Comparison of ENCODE assay signal across 10 cellular contexts in the genomic region with DNA sequence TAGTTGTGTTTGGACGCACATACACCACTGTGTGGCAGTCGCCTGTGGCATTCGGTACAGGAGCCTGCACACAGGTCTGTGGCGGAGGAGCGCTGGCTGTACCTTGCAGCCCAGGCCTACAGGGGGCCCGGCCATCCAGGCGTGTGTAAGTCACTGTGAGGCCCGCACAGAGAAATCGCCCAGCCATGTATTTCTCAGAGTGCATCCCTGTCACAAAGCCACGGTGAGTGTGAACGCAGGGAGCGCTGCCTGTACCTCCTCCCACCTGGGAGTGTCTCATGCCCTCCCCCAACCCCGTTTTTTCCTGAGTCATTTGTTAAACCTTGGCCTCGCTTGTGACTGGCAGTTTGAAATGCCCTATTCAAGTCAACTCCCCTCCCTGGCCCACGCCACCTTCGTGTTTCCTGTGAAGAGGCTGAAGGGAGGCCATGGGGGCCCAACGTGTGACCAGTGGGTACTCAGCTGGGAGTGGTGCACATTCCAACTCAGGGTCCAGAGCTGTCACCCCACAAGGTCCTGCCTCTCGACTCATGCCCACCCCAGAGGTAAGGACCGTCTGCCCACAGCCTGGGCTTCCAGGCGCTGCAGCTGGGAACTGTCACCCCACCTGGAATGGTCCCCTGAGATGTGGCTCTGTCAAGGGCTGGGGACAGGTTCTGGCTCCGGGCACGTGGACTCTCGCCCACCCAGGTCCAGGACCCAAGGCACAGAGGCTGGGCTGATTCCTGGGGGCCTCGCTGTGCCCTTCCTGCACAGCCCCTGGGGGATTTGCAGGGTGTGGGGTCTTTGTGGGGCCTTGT. TPM values are rescaled to one million over a fixed set of nuclear protein-coding genes. Genes with fewer than 3 reads are reported as not detected.
A peak's percentile ranks its signal among the peaks of the same experiment; 100 is the strongest.
DNase-seq lines count a peak whose midpoint lies in the region; ATAC-seq, FAIRE-seq and TF ChIP-seq lines count a peak whose summit lies in the region.
"Had no signal": no experiment of that assay in that cellular context is flagged by ENCODE, and none has a peak within 500 bp of the region (broad histone marks: within the 10 kb centered on the region; RNA-seq: fewer than 3 reads in every experiment).

No MANE protein-coding gene starts in this region.

- H3K27ac Mint-ChIP-seq in activated CD8-positive, alpha-beta memory T cell treated with anti-CD3 and anti-CD28 coated beads, Interleukin-2, amount 10 ng/mL, durations not matched to agents 7 days and 5 days = no peak overlapping the region
- no peak overlapping the region for H3K27ac Mint-ChIP-seq in astrocyte (ENCODE audit: unreplicated experiment)

- H3K27ac ChIP-seq in astrocyte (ENCODE audit: low read depth, low read length) (no peak overlapping the region), esophagus muscularis mucosa (replicated peaks in 1 of 4) (peak overlapping the region in 2 of 4 donors; percentile 23 to 41)

- no peaks in the 10 kb centered on the region for H3K79me2 ChIP-seq in astrocyte (ENCODE audit: insufficient read depth, low read length)

- H3K36me3 Mint-ChIP-seq in activated CD8-positive, alpha-beta memory T cell treated with anti-CD3 and anti-CD28 coated beads, Interleukin-2, amount 10 ng/mL, durations not matched to agents 7 days and 5 days = peaks cover 2% of the 10 kb centered on the region
- H3K36me3 Mint-ChIP-seq in astrocyte (ENCODE audit: low read depth, unreplicated experiment) = no peaks in the 10 kb centered on the region

- TF ChIP-seq CTCF in astrocyte (IDR thresholded peaks at IDR 0.05; ENCODE audit: insufficient read depth, low read depth, low read length) (peak; percentile 5), esophagus muscularis mucosa (IDR thresholded peaks at IDR 0.05) (no peak)

- H3K4me3 ChIP-seq in astrocyte (ENCODE audit: insufficient read depth, low read depth, low read length) = no peak overlapping the region
- H3K4me3 ChIP-seq in esophagus muscularis mucosa = no peak overlapping the region

- DNase-seq in activated CD8-positive, alpha-beta memory T cell treated with anti-CD3 and anti-CD28 coated beads for 24 hours = peak; percentile 79
- no peak for DNase-seq in activated CD8-positive, alpha-beta memory T cell treated with anti-CD3 and anti-CD28 coated beads, Interleukin-2, amount 10 ng/mL, durations not matched to agents 7 days and 5 days
- DNase-seq in NCI-H526 (lab: John Stamatoyannopoulos, UW) = peak; percentile 60 to 81
- no peak for DNase-seq in astrocyte (ENCODE audit: low read depth)
- peak; percentile 67 for DNase-seq in retina
- no peak for DNase-seq in cerebellum (ENCODE audit: low spot score)
- no peak for DNase-seq in NOMO-1 treated with dmso at 0.1 percent for 144 hours (lab: John Stamatoyannopoulos, UW; ENCODE audit: unreplicated experiment)
- DNase-seq in esophagus muscularis mucosa (ENCODE audit: extremely low spot score) = no peak

- H3K9me3 Mint-ChIP-seq in activated CD8-positive, alpha-beta memory T cell treated with anti-CD3 and anti-CD28 coated beads, Interleukin-2, amount 10 ng/mL, durations not matched to agents 7 days and 5 days (ENCODE audit: low read depth) = no peaks in the 10 kb centered on the region
- H3K9me3 Mint-ChIP-seq in astrocyte (ENCODE audit: unreplicated experiment) = no peaks in the 10 kb centered on the region

- 88% methylated on average over 23 of the region's 24 CpGs for WGBS in esophagus muscularis mucosa

- H3K27me3 Mint-ChIP-seq in activated CD8-positive, alpha-beta memory T cell treated with anti-CD3 and anti-CD28 coated beads, Interleukin-2, amount 10 ng/mL, durations not matched to agents 7 days and 5 days = peaks cover 32% of the 10 kb centered on the region
- peaks cover 28% of the 10 kb centered on the region for H3K27me3 Mint-ChIP-seq in astrocyte (ENCODE audit: low read depth, unreplicated experiment)

- no peak for ATAC-seq in activated CD8-positive, alpha-beta memory T cell treated with anti-CD3 and anti-CD28 coated beads, Interleukin-2, amount 10 ng/mL, durations not matched to agents 7 days and 5 days

- H3K9me3 ChIP-seq in astrocyte (ENCODE audit: insufficient read depth, low read depth, low read length) (no peaks in the 10 kb centered on the region), esophagus muscularis mucosa (no peaks in the 10 kb centered on the region)

- H3K4me1 ChIP-seq in astrocyte (ENCODE audit: insufficient read depth, low read length) (no peaks in the 10 kb centered on the region), esophagus muscularis mucosa (peaks cover 4 to 25% (median 19%) of the 10 kb centered on the region in 4 donors)

- H3K36me3 ChIP-seq in astrocyte (ENCODE audit: insufficient read depth, low read length) (no peaks in the 10 kb centered on the region), esophagus muscularis mucosa (no peaks in the 10 kb centered on the region)

- H3K4me3 Mint-ChIP-seq in activated CD8-positive, alpha-beta memory T cell treated with anti-CD3 and anti-CD28 coated beads, Interleukin-2, amount 10 ng/mL, durations not matched to agents 7 days and 5 days = no peak overlapping the region
- no peak overlapping the region for H3K4me3 Mint-ChIP-seq in astrocyte (ENCODE audit: unreplicated experiment)

- no peak for TF ChIP-seq POLR2A in esophagus muscularis mucosa (IDR thresholded peaks at IDR 0.05; ENCODE audit: low read depth)

- no peak overlapping the region for H3K9ac ChIP-seq in astrocyte (ENCODE audit: low read length)

- CTCF ChIA-PET in activated CD8-positive, alpha-beta memory T cell treated with anti-CD3 and anti-CD28 coated beads, Interleukin-2, amount 10 ng/mL, durations not matched to agents 7 days and 5 days (lab: Charles Lee) = interaction anchor here (0.7 to 2.7 kb wide), 6 partner anchors 8 to 84 kb away, joined by 3 to 10 read pairs (median 6); no protein-coding TSS in a partner anchor

- H3K27me3 ChIP-seq in astrocyte (ENCODE audit: insufficient read depth, low read length) (peaks cover 9% of the 10 kb centered on the region), esophagus muscularis mucosa (no peaks in the 10 kb centered on the region)

- H3K4me2 ChIP-seq in astrocyte (ENCODE audit: low read length) = no peak overlapping the region

- H4K20me1 ChIP-seq in astrocyte (ENCODE audit: insufficient read depth, low read length) = no peaks in the 10 kb centered on the region

- no peak for TF ChIP-seq EP300 in esophagus muscularis mucosa (IDR thresholded peaks at IDR 0.05)

- intact Hi-C loops in esophagus muscularis mucosa (cut with DNase I) = no loop called here

- H3K4me1 Mint-ChIP-seq in activated CD8-positive, alpha-beta memory T cell treated with anti-CD3 and anti-CD28 coated beads, Interleukin-2, amount 10 ng/mL, durations not matched to agents 7 days and 5 days = peaks cover 40% of the 10 kb centered on the region
- H3K4me1 Mint-ChIP-seq in astrocyte (ENCODE audit: low read depth, unreplicated experiment) = no peaks in the 10 kb centered on the region

- no peak for FAIRE-seq in astrocyte (lab: Jason Lieb, UNC)

- H2AFZ ChIP-seq in astrocyte (ENCODE audit: low read depth, low read length) = no peak overlapping the region

RNA-seq across cellular contexts. Expression of a gene that starts 11.6 kb away (rescaled TPM):
- total RNA-seq in activated CD8-positive, alpha-beta memory T cell treated with anti-CD3 and anti-CD28 coated beads, Interleukin-2, amount 10 ng/mL, durations not matched to agents 7 days and 5 days = 10 to 100 TPM; 16.3 to 49.2 TPM
- total RNA-seq in astrocyte (41.1 and 41.4 TPM in 2 replicates), cerebellum (19.1 TPM), esophagus muscularis mucosa (10 to 100 TPM; 29.5 to 38.1 (median 34.6) TPM)

RNA-seq across cellular contexts. Expression of a gene that starts 35.1 kb away (rescaled TPM):
- total RNA-seq in activated CD8-positive, alpha-beta memory T cell treated with anti-CD3 and anti-CD28 coated beads, Interleukin-2, amount 10 ng/mL, durations not matched to agents 7 days and 5 days = not detected
- total RNA-seq in astrocyte (not detected in 2 replicates), cerebellum (not detected), esophagus muscularis mucosa (not detected)
- total RNA-seq: activated CD8-positive, alpha-beta memory T cell treated with anti-CD3 and anti-CD28 coated beads for 36 hours; subcutaneous adipose tissue had no signal

Comparison
In these comparisons a context has a peak if more than half of its experiments do, and no peak if none do; other contexts are left out.
1. DNase-seq: peak in activated CD8-positive, alpha-beta memory T cell treated with anti-CD3 and anti-CD28 coated beads for 24 hours (single experiment), NCI-H526 (2 of 2) and retina (single experiment); none in activated CD8-positive, alpha-beta memory T cell treated with anti-CD3 and anti-CD28 coated beads, Interleukin-2, amount 10 ng/mL, durations not matched to agents 7 days and 5 days (single experiment), astrocyte (single experiment), cerebellum (single experiment), NOMO-1 treated with dmso at 0.1 percent for 144 hours (single experiment) and esophagus muscularis mucosa (single experiment).